Comparison of ENCODE assay signal across 1 cellular context in the genomic region with DNA sequence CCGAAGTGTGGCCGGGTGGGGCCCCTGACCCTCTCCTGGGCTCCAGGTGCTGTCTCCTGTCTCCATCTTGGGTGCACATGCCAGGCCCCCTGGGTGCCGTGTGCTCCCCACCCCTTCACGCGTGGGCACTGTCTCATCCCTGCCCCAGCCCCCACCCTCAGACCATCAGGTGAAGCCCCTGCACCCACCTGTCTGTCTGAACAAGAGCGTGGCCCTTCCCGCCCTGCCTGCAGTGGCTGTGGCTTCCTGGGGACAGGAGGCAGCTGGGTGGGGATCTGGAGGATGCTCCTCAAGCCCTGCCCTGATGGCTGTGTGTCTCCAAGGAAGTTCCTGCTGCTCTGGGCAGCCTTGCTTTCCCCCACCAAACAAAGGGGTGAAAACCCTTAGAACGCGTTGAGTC.
TF ChIP-seq lines count a peak whose summit lies in the region.

No MANE protein-coding gene starts in this region.

TF ChIP-seq in HepG2, 621 proteins besides CTCF, POLR2A, EP300 and RAD21:
- TF ChIP-seq, protein P1, sequence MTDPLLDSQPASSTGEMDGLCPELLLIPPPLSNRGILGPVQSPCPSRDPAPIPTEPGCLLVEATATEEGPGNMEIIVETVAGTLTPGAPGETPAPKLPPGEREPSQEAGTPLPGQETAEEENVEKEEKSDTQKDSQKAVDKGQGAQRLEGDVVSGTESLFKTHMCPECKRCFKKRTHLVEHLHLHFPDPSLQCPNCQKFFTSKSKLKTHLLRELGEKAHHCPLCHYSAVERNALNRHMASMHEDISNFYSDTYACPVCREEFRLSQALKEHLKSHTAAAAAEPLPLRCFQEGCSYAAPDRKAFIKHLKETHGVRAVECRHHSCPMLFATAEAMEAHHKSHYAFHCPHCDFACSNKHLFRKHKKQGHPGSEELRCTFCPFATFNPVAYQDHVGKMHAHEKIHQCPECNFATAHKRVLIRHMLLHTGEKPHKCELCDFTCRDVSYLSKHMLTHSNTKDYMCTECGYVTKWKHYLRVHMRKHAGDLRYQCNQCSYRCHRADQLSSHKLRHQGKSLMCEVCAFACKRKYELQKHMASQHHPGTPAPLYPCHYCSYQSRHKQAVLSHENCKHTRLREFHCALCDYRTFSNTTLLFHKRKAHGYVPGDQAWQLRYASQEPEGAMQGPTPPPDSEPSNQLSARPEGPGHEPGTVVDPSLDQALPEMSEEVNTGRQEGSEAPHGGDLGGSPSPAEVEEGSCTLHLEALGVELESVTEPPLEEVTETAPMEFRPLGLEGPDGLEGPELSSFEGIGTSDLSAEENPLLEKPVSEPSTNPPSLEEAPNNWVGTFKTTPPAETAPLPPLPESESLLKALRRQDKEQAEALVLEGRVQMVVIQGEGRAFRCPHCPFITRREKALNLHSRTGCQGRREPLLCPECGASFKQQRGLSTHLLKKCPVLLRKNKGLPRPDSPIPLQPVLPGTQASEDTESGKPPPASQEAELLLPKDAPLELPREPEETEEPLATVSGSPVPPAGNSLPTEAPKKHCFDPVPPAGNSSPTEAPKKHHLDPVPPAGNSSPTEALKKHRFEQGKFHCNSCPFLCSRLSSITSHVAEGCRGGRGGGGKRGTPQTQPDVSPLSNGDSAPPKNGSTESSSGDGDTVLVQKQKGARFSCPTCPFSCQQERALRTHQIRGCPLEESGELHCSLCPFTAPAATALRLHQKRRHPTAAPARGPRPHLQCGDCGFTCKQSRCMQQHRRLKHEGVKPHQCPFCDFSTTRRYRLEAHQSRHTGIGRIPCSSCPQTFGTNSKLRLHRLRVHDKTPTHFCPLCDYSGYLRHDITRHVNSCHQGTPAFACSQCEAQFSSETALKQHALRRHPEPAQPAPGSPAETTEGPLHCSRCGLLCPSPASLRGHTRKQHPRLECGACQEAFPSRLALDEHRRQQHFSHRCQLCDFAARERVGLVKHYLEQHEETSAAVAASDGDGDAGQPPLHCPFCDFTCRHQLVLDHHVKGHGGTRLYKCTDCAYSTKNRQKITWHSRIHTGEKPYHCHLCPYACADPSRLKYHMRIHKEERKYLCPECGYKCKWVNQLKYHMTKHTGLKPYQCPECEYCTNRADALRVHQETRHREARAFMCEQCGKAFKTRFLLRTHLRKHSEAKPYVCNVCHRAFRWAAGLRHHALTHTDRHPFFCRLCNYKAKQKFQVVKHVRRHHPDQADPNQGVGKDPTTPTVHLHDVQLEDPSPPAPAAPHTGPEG (CRISPR knock-in tag; IDR thresholded peaks at IDR 0.05): no peak
- TF ChIP-seq, protein P2, sequence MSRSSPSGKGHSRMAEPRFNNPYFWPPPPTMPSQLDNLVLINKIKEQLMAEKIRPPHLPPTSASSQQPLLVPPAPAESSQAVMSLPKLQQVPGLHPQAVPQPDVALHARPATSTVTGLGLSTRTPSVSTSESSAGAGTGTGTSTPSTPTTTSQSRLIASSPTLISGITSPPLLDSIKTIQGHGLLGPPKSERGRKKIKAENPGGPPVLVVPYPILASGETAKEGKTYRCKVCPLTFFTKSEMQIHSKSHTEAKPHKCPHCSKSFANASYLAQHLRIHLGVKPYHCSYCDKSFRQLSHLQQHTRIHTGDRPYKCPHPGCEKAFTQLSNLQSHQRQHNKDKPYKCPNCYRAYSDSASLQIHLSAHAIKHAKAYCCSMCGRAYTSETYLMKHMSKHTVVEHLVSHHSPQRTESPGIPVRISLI (CRISPR knock-in tag; IDR thresholded peaks at IDR 0.05; ENCODE audit: borderline replicate concordance): no peak
- TF ChIP-seq, protein P3, sequence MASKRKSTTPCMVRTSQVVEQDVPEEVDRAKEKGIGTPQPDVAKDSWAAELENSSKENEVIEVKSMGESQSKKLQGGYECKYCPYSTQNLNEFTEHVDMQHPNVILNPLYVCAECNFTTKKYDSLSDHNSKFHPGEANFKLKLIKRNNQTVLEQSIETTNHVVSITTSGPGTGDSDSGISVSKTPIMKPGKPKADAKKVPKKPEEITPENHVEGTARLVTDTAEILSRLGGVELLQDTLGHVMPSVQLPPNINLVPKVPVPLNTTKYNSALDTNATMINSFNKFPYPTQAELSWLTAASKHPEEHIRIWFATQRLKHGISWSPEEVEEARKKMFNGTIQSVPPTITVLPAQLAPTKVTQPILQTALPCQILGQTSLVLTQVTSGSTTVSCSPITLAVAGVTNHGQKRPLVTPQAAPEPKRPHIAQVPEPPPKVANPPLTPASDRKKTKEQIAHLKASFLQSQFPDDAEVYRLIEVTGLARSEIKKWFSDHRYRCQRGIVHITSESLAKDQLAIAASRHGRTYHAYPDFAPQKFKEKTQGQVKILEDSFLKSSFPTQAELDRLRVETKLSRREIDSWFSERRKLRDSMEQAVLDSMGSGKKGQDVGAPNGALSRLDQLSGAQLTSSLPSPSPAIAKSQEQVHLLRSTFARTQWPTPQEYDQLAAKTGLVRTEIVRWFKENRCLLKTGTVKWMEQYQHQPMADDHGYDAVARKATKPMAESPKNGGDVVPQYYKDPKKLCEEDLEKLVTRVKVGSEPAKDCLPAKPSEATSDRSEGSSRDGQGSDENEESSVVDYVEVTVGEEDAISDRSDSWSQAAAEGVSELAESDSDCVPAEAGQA (IDR thresholded peaks at IDR 0.05; ENCODE audit: low read depth): no peak
- TF ChIP-seq, protein P3 (CRISPR knock-in tag; IDR thresholded peaks at IDR 0.05; ENCODE audit: borderline replicate concordance): no peak
- no peak for TF ChIP-seq ZNF841 (CRISPR knock-in tag; IDR thresholded peaks at IDR 0.05; ENCODE audit: borderline replicate concordance)
- TF ChIP-seq, protein P4, sequence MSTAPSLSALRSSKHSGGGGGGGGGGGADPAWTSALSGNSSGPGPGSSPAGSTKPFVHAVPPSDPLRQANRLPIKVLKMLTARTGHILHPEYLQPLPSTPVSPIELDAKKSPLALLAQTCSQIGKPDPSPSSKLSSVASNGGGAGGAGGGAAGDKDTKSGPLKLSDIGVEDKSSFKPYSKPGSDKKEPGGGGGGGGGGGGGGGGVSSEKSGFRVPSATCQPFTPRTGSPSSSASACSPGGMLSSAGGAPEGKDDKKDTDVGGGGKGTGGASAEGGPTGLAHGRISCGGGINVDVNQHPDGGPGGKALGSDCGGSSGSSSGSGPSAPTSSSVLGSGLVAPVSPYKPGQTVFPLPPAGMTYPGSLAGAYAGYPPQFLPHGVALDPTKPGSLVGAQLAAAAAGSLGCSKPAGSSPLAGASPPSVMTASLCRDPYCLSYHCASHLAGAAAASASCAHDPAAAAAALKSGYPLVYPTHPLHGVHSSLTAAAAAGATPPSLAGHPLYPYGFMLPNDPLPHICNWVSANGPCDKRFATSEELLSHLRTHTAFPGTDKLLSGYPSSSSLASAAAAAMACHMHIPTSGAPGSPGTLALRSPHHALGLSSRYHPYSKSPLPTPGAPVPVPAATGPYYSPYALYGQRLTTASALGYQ (CRISPR knock-in tag; IDR thresholded peaks at IDR 0.05): no peak
- TF ChIP-seq KDM2A (CRISPR knock-in tag; IDR thresholded peaks at IDR 0.05; ENCODE audit: borderline replicate concordance, low read depth): 0 out of 2 replicates have a peak, but pooled peaks have one; percentile 25
- TF ChIP-seq, protein P5, sequence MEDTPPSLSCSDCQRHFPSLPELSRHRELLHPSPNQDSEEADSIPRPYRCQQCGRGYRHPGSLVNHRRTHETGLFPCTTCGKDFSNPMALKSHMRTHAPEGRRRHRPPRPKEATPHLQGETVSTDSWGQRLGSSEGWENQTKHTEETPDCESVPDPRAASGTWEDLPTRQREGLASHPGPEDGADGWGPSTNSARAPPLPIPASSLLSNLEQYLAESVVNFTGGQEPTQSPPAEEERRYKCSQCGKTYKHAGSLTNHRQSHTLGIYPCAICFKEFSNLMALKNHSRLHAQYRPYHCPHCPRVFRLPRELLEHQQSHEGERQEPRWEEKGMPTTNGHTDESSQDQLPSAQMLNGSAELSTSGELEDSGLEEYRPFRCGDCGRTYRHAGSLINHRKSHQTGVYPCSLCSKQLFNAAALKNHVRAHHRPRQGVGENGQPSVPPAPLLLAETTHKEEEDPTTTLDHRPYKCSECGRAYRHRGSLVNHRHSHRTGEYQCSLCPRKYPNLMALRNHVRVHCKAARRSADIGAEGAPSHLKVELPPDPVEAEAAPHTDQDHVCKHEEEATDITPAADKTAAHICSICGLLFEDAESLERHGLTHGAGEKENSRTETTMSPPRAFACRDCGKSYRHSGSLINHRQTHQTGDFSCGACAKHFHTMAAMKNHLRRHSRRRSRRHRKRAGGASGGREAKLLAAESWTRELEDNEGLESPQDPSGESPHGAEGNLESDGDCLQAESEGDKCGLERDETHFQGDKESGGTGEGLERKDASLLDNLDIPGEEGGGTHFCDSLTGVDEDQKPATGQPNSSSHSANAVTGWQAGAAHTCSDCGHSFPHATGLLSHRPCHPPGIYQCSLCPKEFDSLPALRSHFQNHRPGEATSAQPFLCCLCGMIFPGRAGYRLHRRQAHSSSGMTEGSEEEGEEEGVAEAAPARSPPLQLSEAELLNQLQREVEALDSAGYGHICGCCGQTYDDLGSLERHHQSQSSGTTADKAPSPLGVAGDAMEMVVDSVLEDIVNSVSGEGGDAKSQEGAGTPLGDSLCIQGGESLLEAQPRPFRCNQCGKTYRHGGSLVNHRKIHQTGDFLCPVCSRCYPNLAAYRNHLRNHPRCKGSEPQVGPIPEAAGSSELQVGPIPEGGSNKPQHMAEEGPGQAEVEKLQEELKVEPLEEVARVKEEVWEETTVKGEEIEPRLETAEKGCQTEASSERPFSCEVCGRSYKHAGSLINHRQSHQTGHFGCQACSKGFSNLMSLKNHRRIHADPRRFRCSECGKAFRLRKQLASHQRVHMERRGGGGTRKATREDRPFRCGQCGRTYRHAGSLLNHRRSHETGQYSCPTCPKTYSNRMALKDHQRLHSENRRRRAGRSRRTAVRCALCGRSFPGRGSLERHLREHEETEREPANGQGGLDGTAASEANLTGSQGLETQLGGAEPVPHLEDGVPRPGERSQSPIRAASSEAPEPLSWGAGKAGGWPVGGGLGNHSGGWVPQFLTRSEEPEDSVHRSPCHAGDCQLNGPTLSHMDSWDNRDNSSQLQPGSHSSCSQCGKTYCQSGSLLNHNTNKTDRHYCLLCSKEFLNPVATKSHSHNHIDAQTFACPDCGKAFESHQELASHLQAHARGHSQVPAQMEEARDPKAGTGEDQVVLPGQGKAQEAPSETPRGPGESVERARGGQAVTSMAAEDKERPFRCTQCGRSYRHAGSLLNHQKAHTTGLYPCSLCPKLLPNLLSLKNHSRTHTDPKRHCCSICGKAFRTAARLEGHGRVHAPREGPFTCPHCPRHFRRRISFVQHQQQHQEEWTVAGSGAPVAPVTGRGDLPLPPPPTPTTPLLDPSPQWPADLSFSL (CRISPR knock-in tag; IDR thresholded peaks at IDR 0.05): no peak
TF ChIP-seq in HepG2: peak in this region for 1.
